In the genomic region with DNA sequence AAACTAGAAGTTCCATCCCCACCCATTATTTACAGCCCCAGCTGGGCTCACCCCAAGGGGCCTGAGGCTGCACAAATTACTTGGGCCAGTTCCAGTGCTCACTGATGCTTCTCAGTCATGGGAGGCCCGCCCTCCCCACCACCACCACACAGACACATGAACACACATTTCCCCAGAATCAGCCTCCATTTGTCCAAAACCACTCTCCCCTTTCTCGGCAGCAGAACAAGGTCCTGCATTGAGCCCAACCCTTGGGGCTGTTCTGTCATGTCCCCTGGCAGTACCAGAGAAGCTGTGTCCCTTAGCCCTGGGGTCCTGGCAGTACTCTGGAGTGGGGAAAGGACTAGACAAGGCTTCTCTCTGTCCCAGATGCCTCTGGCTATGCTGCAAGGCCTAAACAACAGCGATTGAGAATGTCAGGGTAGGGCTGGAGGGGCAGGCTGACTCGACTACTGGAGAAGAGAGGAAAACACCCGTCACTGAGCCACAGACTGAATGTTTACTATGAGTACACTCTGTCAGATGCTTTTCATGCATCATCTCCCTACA, we compare ENCODE assay signal across 10 cellular contexts. TPM values are rescaled to one million over a fixed set of nuclear protein-coding genes. Genes with fewer than 3 reads are reported as not detected.
DNase-seq lines count a peak whose midpoint lies in the region; ATAC-seq and TF ChIP-seq lines count a peak whose summit lies in the region.
"Had no signal": no experiment of that assay in that cellular context is flagged by ENCODE, and none has a peak within 500 bp of the region (broad histone marks: within the 10 kb centered on the region; RNA-seq: fewer than 3 reads in every experiment).

No MANE protein-coding gene starts in this region.

- in situ Hi-C loops in Panc1 (cut with HindIII; ENCODE audit: low pct_unique_long_range_greater_than_20kb, low sequenced_read_pairs) = no loop called here

- no peaks in the 10 kb centered on the region for H3K9me3 ChIP-seq in AG04450 (ENCODE audit: control insufficient read depth, insufficient read depth, low read length)
- no peaks in the 10 kb centered on the region for H3K9me3 ChIP-seq in Panc1 (ENCODE audit: control insufficient read depth, insufficient read depth, low read depth, low read length)
- H3K9me3 ChIP-seq in fibroblast of lung (ENCODE audit: control insufficient read depth, insufficient read depth, low read depth, low read length) = no peaks in the 10 kb centered on the region
- H3K9me3 ChIP-seq: neutrophil had no signal

- intact Hi-C loops in Panc1 (cut with micrococcal nuclease; ENCODE audit: unreplicated experiment) = no loop called here

- H3K4me3 ChIP-seq in AG04450 (ENCODE audit: low read depth, low read length) (no peak overlapping the region), Panc1 (ENCODE audit: low read depth in 2 of 2, low read length in 2 of 2) (no peak overlapping the region), fibroblast of lung (replicated peaks in 1 of 4; ENCODE audit: control extremely low read depth in 1 of 4, insufficient read depth in 1 of 4, low read depth in 3 of 4, low read length in 4 of 4) (no peak overlapping the region)

- TF ChIP-seq CTCF in AG04450 (IDR thresholded peaks at IDR 0.05; ENCODE audit: low read depth, low read length) (no peak), Panc1 (IDR thresholded peaks at IDR 0.05) (no peak), fibroblast of lung (conservative IDR thresholded peaks at IDR 0.05 in 1 of 2, IDR thresholded peaks at IDR 0.05 in 1 of 2; ENCODE audit: low read depth in 1 of 2, low read length in 2 of 2) (no peak), foreskin keratinocyte (conservative IDR thresholded peaks at IDR 0.05) (no peak)

- H3K27me3 ChIP-seq in AG04450 (ENCODE audit: control insufficient read depth, insufficient read depth, low read length) (no peaks in the 10 kb centered on the region), Panc1 (ENCODE audit: control insufficient read depth, insufficient read depth, low read length) (no peaks in the 10 kb centered on the region), fibroblast of lung (ENCODE audit: control insufficient read depth, insufficient read depth, low read length) (no peaks in the 10 kb centered on the region), foreskin keratinocyte (no peaks in the 10 kb centered on the region)
- H3K27me3 ChIP-seq: neutrophil had no signal

- ATAC-seq in Panc1 (peak; percentile 1; the same call in 1 of the 2 replicates), foreskin keratinocyte (no peak)

- H3K36me3 ChIP-seq in Panc1 (ENCODE audit: control insufficient read depth, insufficient read depth, low read length) = peaks cover 67% of the 10 kb centered on the region
- H3K36me3 ChIP-seq in fibroblast of lung (ENCODE audit: control insufficient read depth, insufficient read depth, low read length) = peaks cover 12% of the 10 kb centered on the region

- no TSS peak for BruUV-seq in Panc1 (replicated peaks; lab: Mats Ljungman, UMichigan)

- H2AFZ ChIP-seq in fibroblast of lung (ENCODE audit: low read length) = no peak overlapping the region

- H3K27ac ChIP-seq in AG04450 (ENCODE audit: low read depth, low read length) (peak overlapping the region; percentile 86), Panc1 (ENCODE audit: low read length) (no peak overlapping the region), fibroblast of lung (ENCODE audit: insufficient read depth, low read length) (peak overlapping the region; percentile 88), foreskin keratinocyte (no peak overlapping the region)
- H3K27ac ChIP-seq: neutrophil had no signal

- H4K20me1 ChIP-seq in fibroblast of lung (ENCODE audit: control insufficient read depth, extremely low read depth, insufficient read depth, low read length) = no peaks in the 10 kb centered on the region

- CTCF ChIA-PET in AG04450 (lab: Charles Lee) (interaction anchor here (0.8 kb wide), 1 partner anchor 434 kb away, joined by 3 read pairs; a partner anchor contains a TSS), Panc1 (lab: Charles Lee) (interaction anchor here (0.5 to 2.5 kb wide), 3 partner anchors 34 to 367 kb away, joined by 3 to 20 read pairs (median 3); no protein-coding TSS in a partner anchor)

- H3K4me1 ChIP-seq in Panc1 (ENCODE audit: control insufficient read depth, insufficient read depth, low read length) (peaks cover 5% of the 10 kb centered on the region; the same call in 1 of the 2 replicates), fibroblast of lung (ENCODE audit: control insufficient read depth, extremely low read depth, insufficient read depth, low read length) (peaks cover 28% of the 10 kb centered on the region), foreskin keratinocyte (peaks cover 12% of the 10 kb centered on the region)

- H3K9ac ChIP-seq in fibroblast of lung (ENCODE audit: insufficient read depth, low read length) = peak overlapping the region; percentile 26

- POLR2A ChIA-PET in AG04450 (lab: Yijun Ruan, JAX) (interaction anchor here (0.6 kb wide), 1 partner anchor 941 kb away, joined by 4 read pairs; no protein-coding TSS in a partner anchor), Panc1 (lab: Charles Lee) (interaction anchor here (0.5 to 2.3 kb wide), 4 partner anchors 14 to 40 kb away, joined by 3 to 17 read pairs (median 6); a partner anchor contains a TSS)

- H3K4me2 ChIP-seq in fibroblast of lung (ENCODE audit: extremely low read depth, insufficient read depth, low read length) = peak overlapping the region; percentile 62

- H3K79me2 ChIP-seq in fibroblast of lung (ENCODE audit: control insufficient read depth, insufficient read depth, low read length) = no peaks in the 10 kb centered on the region

- no peak for DNase-seq in AG04450 (ENCODE audit: low read depth, low spot score)
- DNase-seq in Panc1 (ENCODE audit: low read depth, low spot score) = no peak
- peak in 1 of 2 donors; percentile 67 for DNase-seq in fibroblast of lung (ENCODE audit: low read depth in 2 of 2)
- peak; percentile 80 for DNase-seq in occipital lobe (lab: John Stamatoyannopoulos, UW)
- no peak for DNase-seq in foreskin keratinocyte
- DNase-seq in A172 (ENCODE audit: low spot score) = no peak
- no peak for DNase-seq in SK-N-DZ (ENCODE audit: low spot score)
- no peak for DNase-seq in SIG-M5 treated with dmso at 0.1 percent for 504 hours (lab: John Stamatoyannopoulos, UW; ENCODE audit: unreplicated experiment)
- DNase-seq: NCI-H446 treated with DMSO at 0.1 percent for 48 hours had no signal

RNA-seq across cellular contexts. Expression of a gene that starts 21.8 kb away (rescaled TPM):
- polyA plus RNA-seq in AG04450 (2011; rRNA removed) (33.4 and 47.3 TPM in 2 replicates), fibroblast of lung (33.0 and 48.8 TPM in 2 replicates), foreskin keratinocyte (70.6 and 72.8 TPM in 2 replicates)
- 40.6 and 52.1 TPM in 2 replicates for polyA minus RNA-seq in AG04450 (2011; rRNA and poly(A)+ RNA removed)
- total RNA-seq in Panc1 (2021; ENCODE audit: unreplicated experiment) (1,339 TPM), fibroblast of lung (30.6 and 39.1 TPM in 2 replicates), occipital lobe (18.7 TPM), foreskin keratinocyte (61.2 and 63.2 TPM in 2 replicates)
- polyA plus RNA-seq in Panc1 (2012; ENCODE audit: insufficient read length) = 1,600 TPM
- polyA plus RNA-seq in fibroblast of lung (2012) = 79.9 and 98.8 TPM in 2 replicates
- 200 and 235 TPM in 2 replicates for polyA minus RNA-seq in fibroblast of lung (ENCODE audit: low replicate concordance)
- 55.7 and 81.4 TPM in 2 replicates for total RNA-seq in A172 (2014; rRNA removed; shearing (Covaris generic))
- polyA plus RNA-seq in SK-N-DZ (2014; cell fraction: cytosol; rRNA removed) = 59.3 and 63.7 TPM in 2 replicates
- 22.7 and 55.0 TPM in 2 replicates for polyA plus RNA-seq in SK-N-DZ (2014; cell fraction: nucleus; rRNA removed)

RNA-seq across cellular contexts. Expression of a gene that starts 26.9 kb away (rescaled TPM):
- polyA plus RNA-seq in AG04450 (2011; rRNA removed) (51.9 and 60.5 TPM in 2 replicates), fibroblast of lung (65.5 and 87.2 TPM in 2 replicates), foreskin keratinocyte (47.2 and 55.4 TPM in 2 replicates)
- polyA minus RNA-seq in AG04450 (2011; rRNA and poly(A)+ RNA removed) = 46.7 and 51.6 TPM in 2 replicates
- total RNA-seq in Panc1 (2021; ENCODE audit: unreplicated experiment) (901 TPM), fibroblast of lung (38.8 and 46.4 TPM in 2 replicates), occipital lobe (29.2 TPM), foreskin keratinocyte (41.2 and 54.8 TPM in 2 replicates)
- 1,335 TPM for polyA plus RNA-seq in Panc1 (2012; ENCODE audit: insufficient read length)
- 56.2 and 73.7 TPM in 2 replicates for polyA plus RNA-seq in fibroblast of lung (2012)
- 28.3 and 42.1 TPM in 2 replicates for polyA minus RNA-seq in fibroblast of lung (ENCODE audit: low replicate concordance)
- total RNA-seq in A172 (2014; rRNA removed; shearing (Covaris generic)) = 55.3 and 69.9 TPM in 2 replicates
- 22.7 and 24.5 TPM in 2 replicates for polyA plus RNA-seq in SK-N-DZ (2014; cell fraction: cytosol; rRNA removed)
- polyA plus RNA-seq in SK-N-DZ (2014; cell fraction: nucleus; rRNA removed) = 20.1 and 24.0 TPM in 2 replicates

RNA-seq across cellular contexts. Expression of a gene that starts 27.2 kb away (rescaled TPM):
- 28.0 and 29.9 TPM in 2 replicates for polyA plus RNA-seq in AG04450 (2011; rRNA removed)
- 22.2 and 26.5 TPM in 2 replicates for polyA minus RNA-seq in AG04450 (2011; rRNA and poly(A)+ RNA removed)
- 739 TPM for total RNA-seq in Panc1 (2021; ENCODE audit: unreplicated experiment)
- polyA plus RNA-seq in Panc1 (2012; ENCODE audit: insufficient read length) = 764 TPM
- total RNA-seq in fibroblast of lung = 15.4 and 23.0 TPM in 2 replicates
- polyA plus RNA-seq in fibroblast of lung = 28.9 and 37.0 TPM in 2 replicates
- 25.6 and 31.1 TPM in 2 replicates for polyA plus RNA-seq in fibroblast of lung (2012)
- polyA minus RNA-seq in fibroblast of lung (ENCODE audit: low replicate concordance) = 77.9 and 123 TPM in 2 replicates
- total RNA-seq in occipital lobe = 17.2 TPM
- total RNA-seq in foreskin keratinocyte = 15.2 and 16.9 TPM in 2 replicates
- polyA plus RNA-seq in foreskin keratinocyte = 17.6 and 18.7 TPM in 2 replicates
- total RNA-seq in A172 (2014; rRNA removed; shearing (Covaris generic)) = 20.9 and 24.7 TPM in 2 replicates
- polyA plus RNA-seq in SK-N-DZ (2014; cell fraction: cytosol; rRNA removed) = 22.6 and 23.4 TPM in 2 replicates
- polyA plus RNA-seq in SK-N-DZ (2014; cell fraction: nucleus; rRNA removed) = 5.6 and 6.3 TPM in 2 replicates

RNA-seq across cellular contexts. Expression of a gene that starts 28.1 kb away (rescaled TPM):
- polyA plus RNA-seq in AG04450 (2011; rRNA removed) (0.17 and 0.26 TPM in 2 replicates), fibroblast of lung (8.1 and 25.0 TPM in 2 replicates), foreskin keratinocyte (0.21 and 0.31 TPM in 2 replicates)
- polyA minus RNA-seq in AG04450 (2011; rRNA and poly(A)+ RNA removed) = not detected in 2 replicates
- total RNA-seq in Panc1 (2021; ENCODE audit: unreplicated experiment) (3.7 TPM), fibroblast of lung (0.51 and 0.99 TPM in 2 replicates), occipital lobe (5.3 TPM), foreskin keratinocyte (not detected in 2 replicates)
- 1.5 TPM for polyA plus RNA-seq in Panc1 (2012; ENCODE audit: insufficient read length)
- 12.0 and 41.8 TPM in 2 replicates for polyA plus RNA-seq in fibroblast of lung (2012)
- polyA minus RNA-seq in fibroblast of lung (ENCODE audit: low replicate concordance) = not detected in 2 replicates
- 0.48 TPM in 1 of 2 replicates, not detected in the other for total RNA-seq in A172 (2014; rRNA removed; shearing (Covaris generic))
- polyA plus RNA-seq in SK-N-DZ (2014; cell fraction: cytosol; rRNA removed) = not detected in 2 replicates
- not detected in 2 replicates for polyA plus RNA-seq in SK-N-DZ (2014; cell fraction: nucleus; rRNA removed)

RNA-seq across cellular contexts. Expression of a gene that starts 42.7 kb away (rescaled TPM):
- 4.1 and 8.3 TPM in 2 replicates for polyA plus RNA-seq in AG04450 (2011; rRNA removed)
- polyA minus RNA-seq in AG04450 (2011; rRNA and poly(A)+ RNA removed) = 4.6 and 6.4 TPM in 2 replicates
- total RNA-seq in Panc1 (2021; ENCODE audit: unreplicated experiment) = 414 TPM
- 369 TPM for polyA plus RNA-seq in Panc1 (2012; ENCODE audit: insufficient read length)
- total RNA-seq in fibroblast of lung = 3.1 and 5.6 TPM in 2 replicates
- 11.4 and 37.3 TPM in 2 replicates for polyA plus RNA-seq in fibroblast of lung
- polyA plus RNA-seq in fibroblast of lung (2012) = 50.8 and 140 TPM in 2 replicates
- 39.7 and 43.5 TPM in 2 replicates for polyA minus RNA-seq in fibroblast of lung (ENCODE audit: low replicate concordance)
- 1.2 TPM for total RNA-seq in occipital lobe
- total RNA-seq in foreskin keratinocyte = 35.0 and 38.1 TPM in 2 replicates
- 44.5 and 56.1 TPM in 2 replicates for polyA plus RNA-seq in foreskin keratinocyte
- 0.50 and 1.5 TPM in 2 replicates for total RNA-seq in A172 (2014; rRNA removed; shearing (Covaris generic))
- 0.05 and 0.12 TPM in 2 replicates for polyA plus RNA-seq in SK-N-DZ (2014; cell fraction: cytosol; rRNA removed)
- 0.25 and 3.2 TPM in 2 replicates for polyA plus RNA-seq in SK-N-DZ (2014; cell fraction: nucleus; rRNA removed)

Comparison
In these comparisons a context has a peak if more than half of its experiments do, and no peak if none do; other contexts are left out.
1. H3K27ac ChIP-seq: peak in AG04450 (single experiment) and fibroblast of lung (single experiment); none in Panc1 (single experiment) and foreskin keratinocyte (single experiment).
2. RNA of a gene that starts 21.8 kb away (total RNA-seq): 1,339 TPM in Panc1 (single experiment); 55.7 to 81.4 TPM in A172, 61.2 to 63.2 TPM in foreskin keratinocyte, 30.6 to 39.1 TPM in fibroblast of lung and 18.7 TPM in occipital lobe (single experiment); every median in the first group is over 10 times any median in the second.
3. RNA of a gene that starts 26.9 kb away (total RNA-seq): 901 TPM in Panc1 (single experiment); 55.3 to 69.9 TPM in A172, 41.2 to 54.8 TPM in foreskin keratinocyte, 38.8 to 46.4 TPM in fibroblast of lung and 29.2 TPM in occipital lobe (single experiment); every median in the first group is over 10 times any median in the second.
4. RNA of a gene that starts 27.2 kb away (total RNA-seq): 739 TPM in Panc1 (single experiment); 15.4 to 23.0 TPM in fibroblast of lung, 20.9 to 24.7 TPM in A172, 17.2 TPM in occipital lobe (single experiment) and 15.2 to 16.9 TPM in foreskin keratinocyte; every median in the first group is over 10 times any median in the second.